In genomic region chr2:49465157-49465831, GRCh38 we compare ENCODE assay signal across 20 cellular contexts.
DNase-seq lines count a peak whose midpoint lies in the region; ATAC-seq, FAIRE-seq and TF ChIP-seq lines count a peak whose summit lies in the region.
"Had no signal": no experiment of that assay in that cellular context is flagged by ENCODE, and none has a peak within 500 bp of the region (broad histone marks: within the 10 kb centered on the region; RNA-seq: fewer than 3 reads in every experiment).

No MANE protein-coding gene starts in this region.

- in situ Hi-C loops in HepG2 (cut with HindIII; ENCODE audit: extremely low pct_ligation_motif_present, low pct_unique_long_range_greater_than_20kb) = no loop called here
- in situ Hi-C loops in K562 (cut with MboI) = no loop called here

- POLR2A ChIA-PET in HepG2 (lab: Yijun Ruan, JAX) (no interaction called here), K562 (lab: Yijun Ruan, JAX) (no interaction called here)

- no peak overlapping the region for H3K4me2 ChIP-seq in HepG2 (ENCODE audit: low read depth, low read length)
- H3K4me2 ChIP-seq in K562 (ENCODE audit: insufficient read depth, low read length) = no peak overlapping the region
- H3K4me2 ChIP-seq: A549; BLaER1 treated with 17β-estradiol and CSF1 and Interleukin-3, amounts not matched to agents 10 nM and 100 nM had no signal

- TF ChIP-seq POLR2A in HepG2 (IDR thresholded peaks at IDR 0.05; ENCODE audit: insufficient read depth in 1 of 2, low read depth in 2 of 2, low read length in 2 of 2) (no peak), right lobe of liver (IDR thresholded peaks at IDR 0.05) (no peak), K562 (conservative IDR thresholded peaks at IDR 0.05) (no peak)

- no TSS peak for BruUV-seq in HepG2 (replicated peaks; lab: Mats Ljungman, UMichigan)
- no TSS peak for BruUV-seq in K562 (replicated peaks; lab: Mats Ljungman, UMichigan)

- H3K27me3 ChIP-seq in HepG2 (ENCODE audit: control insufficient read depth in 1 of 2, insufficient read depth in 2 of 2, low read length in 2 of 2) = no peaks in the 10 kb centered on the region
- H3K27me3 ChIP-seq in right lobe of liver = no peaks in the 10 kb centered on the region
- H3K27me3 ChIP-seq in K562 (ENCODE audit: control insufficient read depth in 2 of 2, insufficient read depth in 2 of 2, low read length in 2 of 2) = no peaks in the 10 kb centered on the region
- H3K27me3 ChIP-seq: BLaER1 treated with 17β-estradiol and CSF1 and Interleukin-3, amounts not matched to agents 10 nM and 100 nM had no signal

- H3K27ac ChIP-seq in HepG2 (ENCODE audit: extremely low read length, insufficient read depth, low read length) = no peak overlapping the region
- no peak overlapping the region for H3K27ac ChIP-seq in right lobe of liver
- H3K27ac ChIP-seq in K562 (ENCODE audit: extremely low read depth, low read depth, low read length) = no peak overlapping the region
- H3K27ac ChIP-seq: 22Rv1; A549; BLaER1 treated with 17β-estradiol and CSF1 and Interleukin-3, amounts not matched to agents 10 nM and 100 nM; C4-2B had no signal

- TF ChIP-seq CTCF in HepG2 (CRISPR knock-in tag; IDR thresholded peaks at IDR 0.05) (no peak), right lobe of liver (IDR thresholded peaks at IDR 0.05) (no peak), K562 (IDR thresholded peaks at IDR 0.05 in 2 of 3, conservative IDR thresholded peaks at IDR 0.05 in 1 of 3; ENCODE audit: insufficient read depth in 2 of 3, low read depth in 1 of 3, low read length in 3 of 3) (no peak)

- WGBS in HepG2 (ENCODE audit: low lambda C conversion rate) = 5% methylated on average over 1 of the region's 1 CpG
- 42% methylated on average over 1 of the region's 1 CpG for WGBS in right lobe of liver (ENCODE audit: insufficient coverage, low coverage, low lambda C conversion rate, missing lambda C conversion rate)
- 6% methylated on average over 1 of the region's 1 CpG for WGBS in K562 (ENCODE audit: insufficient coverage, low coverage, missing lambda C conversion rate)

- H3K4me1 ChIP-seq in HepG2 (ENCODE audit: insufficient read depth, low read length) (no peaks in the 10 kb centered on the region), right lobe of liver (no peaks in the 10 kb centered on the region), K562 (replicated peaks in 1 of 2; ENCODE audit: control insufficient read depth in 2 of 2, insufficient read depth in 2 of 2, low read length in 2 of 2) (no peaks in the 10 kb centered on the region)
- H3K4me1 ChIP-seq: A549; BLaER1 treated with 17β-estradiol and CSF1 and Interleukin-3, amounts not matched to agents 10 nM and 100 nM; Caco-2 had no signal

- H4K20me1 ChIP-seq in HepG2 (ENCODE audit: insufficient read depth, low read length) = no peaks in the 10 kb centered on the region
- no peaks in the 10 kb centered on the region for H4K20me1 ChIP-seq in K562 (replicated peaks; ENCODE audit: control insufficient read depth, insufficient read depth, low read length)
- H4K20me1 ChIP-seq: BLaER1 treated with 17β-estradiol and CSF1 and Interleukin-3, amounts not matched to agents 10 nM and 100 nM had no signal

- H3K9me1 ChIP-seq in K562 (ENCODE audit: control insufficient read depth, insufficient read depth, low read length) = no peaks in the 10 kb centered on the region

- CTCF ChIA-PET in HepG2 (lab: Yijun Ruan, JAX; ENCODE audit: low intra/inter-chr PET ratio, low total read pairs) = no interaction called here
- CTCF ChIA-PET in K562 (lab: Yijun Ruan, JAX; ENCODE audit: low intra/inter-chr PET ratio) = no interaction called here

- H3K79me2 ChIP-seq in HepG2 (ENCODE audit: insufficient read depth, low read length) (no peaks in the 10 kb centered on the region), K562 (ENCODE audit: control insufficient read depth, insufficient read depth, low read length) (no peaks in the 10 kb centered on the region)

- intact Hi-C loops in HepG2 (cut with micrococcal nuclease; ENCODE audit: unreplicated experiment) (no loop called here), right lobe of liver (cut with DNase I) (no loop called here), K562 (cut with micrococcal nuclease) (no loop called here)

- TF ChIP-seq EP300 in HepG2 (IDR thresholded peaks at IDR 0.05; ENCODE audit: low read depth in 2 of 2, low read length in 2 of 2) (no peak), HepG2 (CRISPR knock-in tag; IDR thresholded peaks at IDR 0.05; ENCODE audit: borderline replicate concordance) (no peak), K562 (IDR thresholded peaks at IDR 0.05; ENCODE audit: low read length) (no peak)

- FAIRE-seq in HepG2 (lab: Jason Lieb, UNC) (no peak), K562 (lab: Jason Lieb, UNC) (no peak)
- FAIRE-seq: A549, D721Med, GM12878, GM12892, GM18507 had no signal

- ATAC-seq in HepG2 = no peak
- no peak for ATAC-seq in right lobe of liver
- no peak for ATAC-seq in K562
- ATAC-seq: A549; CD8-positive, alpha-beta T cell; GM12878 had no signal

- H3K36me3 ChIP-seq in HepG2 (replicated peaks in 1 of 2; ENCODE audit: control insufficient read depth in 1 of 2, insufficient read depth in 2 of 2, low read length in 2 of 2) (no peaks in the 10 kb centered on the region), right lobe of liver (no peaks in the 10 kb centered on the region), K562 (ENCODE audit: control insufficient read depth, insufficient read depth, low read length) (no peaks in the 10 kb centered on the region)
- H3K36me3 ChIP-seq: BLaER1 treated with 17β-estradiol and CSF1 and Interleukin-3, amounts not matched to agents 10 nM and 100 nM had no signal

- H2AFZ ChIP-seq in HepG2 (ENCODE audit: low read length) (no peak overlapping the region), K562 (ENCODE audit: low read depth, low read length) (no peak overlapping the region)

- DNase-seq in HepG2 (ENCODE audit: low spot score) = no peak
- DNase-seq in right lobe of liver = no peak
- no peak for DNase-seq in K562 (ENCODE audit: extremely low read depth in 1 of 4, low spot score in 3 of 4)
- no peak for DNase-seq in EL
- DNase-seq in T-helper 2 cell = no peak
- DNase-seq: AML-193; Caco-2; Calu3; CD4-positive, alpha-beta T cell; CD8-positive, alpha-beta T cell; DMS79 treated with DMSO at 0.1 percent for 48 hours; GDM1 had no signal

- TF ChIP-seq RAD21 in HepG2 (CRISPR knock-in tag; IDR thresholded peaks at IDR 0.05) = no peak
- TF ChIP-seq RAD21 in K562 (CRISPR knock-in tag; conservative IDR thresholded peaks at IDR 0.05 in 1 of 2, IDR thresholded peaks at IDR 0.05 in 1 of 2) = no peak

- H3K9ac ChIP-seq in HepG2 (ENCODE audit: insufficient read depth, low read depth, low read length) (no peak overlapping the region), K562 (ENCODE audit: insufficient read depth in 1 of 2, low read depth in 2 of 2, low read length in 2 of 2) (no peak overlapping the region)
- H3K9ac ChIP-seq: BLaER1 treated with 17β-estradiol and CSF1 and Interleukin-3, amounts not matched to agents 10 nM and 100 nM had no signal

- H3K9me3 ChIP-seq in HepG2 (ENCODE audit: low read length) = peaks cover 44% of the 10 kb centered on the region
- H3K9me3 ChIP-seq in right lobe of liver = no peaks in the 10 kb centered on the region
- no peaks in the 10 kb centered on the region for H3K9me3 ChIP-seq in K562 (replicated peaks; ENCODE audit: control insufficient read depth, insufficient read depth, low read depth, low read length)
- H3K9me3 ChIP-seq: Caco-2 had no signal

- H3K4me3 ChIP-seq in HepG2 (replicated peaks in 1 of 3; ENCODE audit: insufficient read depth in 1 of 3, low read depth in 2 of 3, low read length in 3 of 3) (no peak overlapping the region), right lobe of liver (no peak overlapping the region), K562 (no peak overlapping the region)
- H3K4me3 ChIP-seq: A549; BLaER1 treated with 17β-estradiol and CSF1 and Interleukin-3, amounts not matched to agents 10 nM and 100 nM; GM12878 had no signal

TF ChIP-seq in HepG2, 621 proteins besides CTCF, POLR2A, EP300 and RAD21:
- TF ChIP-seq NONO (IDR thresholded peaks at IDR 0.05) (0 out of 2 replicates have a peak, but pooled peaks have one; percentile 35), NONO (CRISPR knock-in tag; conservative IDR thresholded peaks at IDR 0.05) (no peak), SALL1 (CRISPR knock-in tag; IDR thresholded peaks at IDR 0.05) (no peak), PCBP1 (IDR thresholded peaks at IDR 0.05; ENCODE audit: borderline replicate concordance, low read depth, low read length) (peak; percentile 92; the same call in 1 of the 2 replicates), NFRKB (IDR thresholded peaks at IDR 0.05) (no peak), PCBP2 (optimal IDR thresholded peaks at IDR 0.05; ENCODE audit: low read depth, low read length, poor library complexity, severe bottlenecking) (peak; percentile 98), HNRNPK (IDR thresholded peaks at IDR 0.05; ENCODE audit: low read depth, low read length, poor library complexity, severe bottlenecking) (peak; percentile 92)

TF ChIP-seq in K562, 482 proteins besides CTCF, POLR2A, EP300 and RAD21:
- TF ChIP-seq IRF1 (CRISPR knock-in tag; IDR thresholded peaks at IDR 0.05; ENCODE audit: borderline replicate concordance) = no peak
- peak; percentile 35 for TF ChIP-seq PCBP2 (IDR thresholded peaks at IDR 0.05; ENCODE audit: low read depth, low read length, poor library complexity, severe bottlenecking)

Comparison
In these comparisons a context has a peak if more than half of its experiments do, and no peak if none do; other contexts are left out.
1. Of the 241 proteins assayed by ChIP-seq in both HepG2 and K562: peak only in HepG2: HNRNPK and PCBP1; only in K562: none; in both: PCBP2; in neither: 237; mixed calls (peak in some experiments, not most) for 1.